ENCODE assay signal across 12 cellular contexts in the genomic region with DNA sequence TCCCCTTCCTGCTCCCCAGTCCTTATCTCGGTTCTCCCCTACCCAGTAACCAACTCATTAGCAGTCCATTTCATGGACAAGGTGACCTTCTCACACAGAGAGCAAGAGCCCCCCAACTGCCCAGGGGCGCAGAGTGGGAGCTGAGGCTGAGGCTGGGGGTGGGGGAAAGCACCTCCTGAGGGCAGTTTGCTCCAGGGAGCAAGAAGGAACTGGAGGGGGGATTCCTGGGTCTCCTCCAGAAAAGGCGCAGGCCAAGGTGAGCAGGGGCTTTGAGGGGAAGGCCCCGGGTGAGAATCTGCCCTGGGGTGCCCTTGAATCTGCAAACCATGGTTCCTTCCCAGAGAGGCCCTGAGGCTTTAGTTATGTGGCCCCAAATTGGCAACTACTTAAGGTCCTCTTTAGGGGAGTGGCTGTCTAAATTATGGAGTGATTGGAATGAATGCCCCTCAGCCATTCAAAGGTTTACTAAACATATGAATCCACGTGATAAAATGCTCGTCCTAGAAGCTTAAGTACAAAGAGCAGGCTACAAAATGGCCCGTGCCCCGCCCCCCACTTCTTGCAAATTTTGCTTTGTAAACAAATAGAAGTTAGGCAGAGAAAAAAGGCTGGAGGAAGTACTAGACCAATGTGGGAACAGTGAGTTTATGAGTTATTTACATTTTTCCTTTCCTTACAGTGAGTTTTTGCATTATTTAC.
DNase-seq lines count a peak whose midpoint lies in the region; ATAC-seq, FAIRE-seq and TF ChIP-seq lines count a peak whose summit lies in the region.
"Had no signal": no experiment of that assay in that cellular context is flagged by ENCODE, and none has a peak within 500 bp of the region (broad histone marks: within the 10 kb centered on the region; RNA-seq: fewer than 3 reads in every experiment).

No MANE protein-coding gene starts in this region.

- H3K4me2 ChIP-seq in H1 (ENCODE audit: insufficient read depth in 1 of 2, low read depth in 2 of 2, low read length in 2 of 2), result no peak overlapping the region

- H2BK20ac ChIP-seq in H1 (ENCODE audit: low read length), result peak overlapping the region; percentile 80

- H3K9ac ChIP-seq in H1 (replicated peaks in 1 of 4; ENCODE audit: extremely low read depth in 1 of 4, low read depth in 3 of 4, low read length in 3 of 4), result no peak overlapping the region; a peak in 1 of 7 replicates

- CTCF ChIA-PET in H1 (lab: Charles Lee; ENCODE audit: partially characterized antibody), result interaction anchor here (0.6 to 1.5 kb wide), 3 partner anchors 10 to 102 kb away, joined by 3 to 5 read pairs (median 4); no protein-coding TSS in a partner anchor

- H2AFZ ChIP-seq in H1 (ENCODE audit: low read length), result peak overlapping the region; percentile 14; the same call in 1 of the 2 replicates

- no peak overlapping the region for H4K8ac ChIP-seq in H1 (ENCODE audit: extremely low read depth, insufficient read depth, low read length)

- no peak for TF ChIP-seq EP300 in H1 (IDR thresholded peaks at IDR 0.05; ENCODE audit: borderline replicate concordance in 1 of 2, low read depth in 2 of 2, low read length in 2 of 2)

- no peaks in the 10 kb centered on the region for H3K23me2 ChIP-seq in H1 (ENCODE audit: low read depth, low read length)

- no peak for FAIRE-seq in H1 (lab: Jason Lieb, UNC)

- peaks cover 2% of the 10 kb centered on the region for H3K36me3 Mint-ChIP-seq in T-helper 17 cell (ENCODE audit: low read depth)
- H3K36me3 Mint-ChIP-seq: T-cell had no signal

- peaks cover 26% of the 10 kb centered on the region for H3K27me3 Mint-ChIP-seq in T-helper 17 cell

- no peaks in the 10 kb centered on the region for H3K79me2 ChIP-seq in H1 (ENCODE audit: control insufficient read depth in 1 of 2, insufficient read depth in 2 of 2, low read length in 2 of 2)

- H3K14ac ChIP-seq in H1 (ENCODE audit: insufficient read length), result no peak overlapping the region

- H3K4ac ChIP-seq in H1 (replicated peaks; ENCODE audit: insufficient read length, low read depth, low read length), result no peak overlapping the region

- H3K27me3 ChIP-seq in H1 (replicated peaks in 1 of 4; ENCODE audit: control insufficient read depth in 3 of 4, extremely low read depth in 1 of 4, insufficient read depth in 3 of 4, low read length in 3 of 4), result no peaks in the 10 kb centered on the region

- 69% methylated on average over 8 of the region's 8 CpGs; no CpG with 5 or more reads in 1 of the 2 experiments for WGBS in H1 (ENCODE audit: extremely low coverage in 1 of 2, insufficient coverage in 1 of 2, insufficient read length in 1 of 2, insufficient replicate concordance in 2 of 2, low coverage in 1 of 2, low lambda C conversion rate in 2 of 2, missing lambda C conversion rate in 1 of 2), 2 experiments

- no peak for TF ChIP-seq RAD21 in H1 (IDR thresholded peaks at IDR 0.05 in 1 of 2, conservative IDR thresholded peaks at IDR 0.05 in 1 of 2; ENCODE audit: low read depth in 2 of 2, low read length in 2 of 2)

- H2BK5ac ChIP-seq in H1 (ENCODE audit: low read depth, low read length), result peak overlapping the region; percentile 71; the same call in 1 of the 2 replicates

- no peak overlapping the region for H3K56ac ChIP-seq in H1 (replicated peaks; ENCODE audit: insufficient read length, low read depth, low read length)

- H3K23ac ChIP-seq in H1 (ENCODE audit: insufficient read length), result no peak overlapping the region

- peaks cover 5 to 10% (median 8%) of the 10 kb centered on the region in 4 experiments; a peak in 5 of 7 replicates for H3K4me1 ChIP-seq in H1 (replicated peaks in 1 of 4; ENCODE audit: control insufficient read depth in 3 of 4, insufficient read depth in 4 of 4, low read length in 3 of 4)

- no peaks in the 10 kb centered on the region for H3K4me1 Mint-ChIP-seq in T-helper 17 cell
- H3K4me1 Mint-ChIP-seq: T-cell had no signal

- TF ChIP-seq POLR2A in H1 (IDR thresholded peaks at IDR 0.05; ENCODE audit: control extremely low read depth in 1 of 2, low read depth in 2 of 2, low read length in 2 of 2), result no peak

- H3K4me3 ChIP-seq in H1 (ENCODE audit: extremely low read depth in 1 of 4, insufficient read depth in 2 of 4, low read depth in 3 of 4, low read length in 4 of 4), result no peak overlapping the region
- H3K4me3 ChIP-seq: psoas muscle had no signal

- TF ChIP-seq CTCF in H1 (IDR thresholded peaks at IDR 0.05; ENCODE audit: control extremely low read depth in 1 of 3, insufficient read depth in 1 of 3, low read depth in 1 of 3, low read length in 3 of 3), result no peak

- no peak overlapping the region for H3K27ac Mint-ChIP-seq in T-helper 17 cell
- H3K27ac Mint-ChIP-seq: CD4-positive, alpha-beta T cell; T-cell had no signal

- H3K79me1 ChIP-seq in H1 (ENCODE audit: low read depth, low read length), result no peaks in the 10 kb centered on the region

- H3K9me3 ChIP-seq in H1 (ENCODE audit: insufficient read depth in 2 of 2, low read depth in 1 of 2, low read length in 1 of 2), result no peaks in the 10 kb centered on the region
- H3K9me3 ChIP-seq in T-helper 17 cell (ENCODE audit: control insufficient read depth, low read length, poor library complexity, severe bottlenecking), result no peaks in the 10 kb centered on the region
- H3K9me3 ChIP-seq: psoas muscle had no signal

- no peak overlapping the region for H4K5ac ChIP-seq in H1 (ENCODE audit: insufficient read length, low read depth, low read length)

- peak overlapping the region; percentile 90; the same call in 1 of the 2 replicates for H2BK12ac ChIP-seq in H1 (ENCODE audit: low read depth, low read length)

- POLR2A ChIA-PET in H1 (lab: Charles Lee; ENCODE audit: partially characterized antibody), result interaction anchor here (1.7 kb wide), 1 partner anchor 121 kb away, joined by 3 read pairs; no protein-coding TSS in a partner anchor

- DNase-seq in COR-L47 (lab: John Stamatoyannopoulos, UW) (peak; percentile 15), NCI-H2227 treated with DMSO at 0.1 percent for 48 hours (lab: John Stamatoyannopoulos, UW) (peak; percentile 55), H1 (ENCODE audit: low read depth in 1 of 2, low spot score in 2 of 2) (peak in 1 of 2 experiments; percentile 45), mucosa of gallbladder (ENCODE audit: low spot score) (peak; percentile 81), T-helper 17 cell (no peak), NCI-H2107 treated with DMSO at 0.1 percent for 48 hours (lab: John Stamatoyannopoulos, UW; ENCODE audit: unreplicated experiment) (no peak)
- DNase-seq: CD4-positive, alpha-beta T cell; NCI-H187; psoas muscle had no signal

- H3K18ac ChIP-seq in H1 (ENCODE audit: extremely low read depth, low read length), result peak overlapping the region; percentile 71

- peak overlapping the region; percentile 55 for H2BK120ac ChIP-seq in H1 (replicated peaks; ENCODE audit: low read depth, low read length)

- H4K91ac ChIP-seq in H1 (replicated peaks; ENCODE audit: insufficient read length, low read length), result peak overlapping the region; percentile 97

- H2BK15ac ChIP-seq in H1 (ENCODE audit: low read length), result no peak overlapping the region

- ATAC-seq in GM19328 (IDR thresholded peaks at IDR 0.05; ENCODE audit: unreplicated experiment) (no peak), HG02571 (IDR thresholded peaks at IDR 0.05; ENCODE audit: unreplicated experiment) (no peak), T-helper 17 cell (no peak)
- ATAC-seq: psoas muscle, T-cell had no signal

- H2AK5ac ChIP-seq in H1 (ENCODE audit: low read depth, low read length), result no peak overlapping the region

- H3K27ac ChIP-seq in H1 (ENCODE audit: low read depth, low read length), result no peak overlapping the region
- H3K27ac ChIP-seq: psoas muscle had no signal

- no peak overlapping the region for H3K4me3 Mint-ChIP-seq in T-helper 17 cell
- H3K4me3 Mint-ChIP-seq: CD4-positive, alpha-beta T cell; T-cell had no signal

- no peaks in the 10 kb centered on the region for H3K36me3 ChIP-seq in H1 (ENCODE audit: control insufficient read depth in 2 of 4, insufficient read depth in 4 of 4, low read length in 3 of 4)

- H4K20me1 ChIP-seq in H1 (replicated peaks in 1 of 2; ENCODE audit: control insufficient read depth in 1 of 2, insufficient read depth in 2 of 2, low read length in 2 of 2), result no peaks in the 10 kb centered on the region

TF ChIP-seq in H1, 55 proteins besides CTCF, POLR2A, EP300 and RAD21:
- TF ChIP-seq CBX8 (IDR thresholded peaks at IDR 0.05; ENCODE audit: borderline replicate concordance, low read depth, low read length), result no peak
- no peak for TF ChIP-seq CHD1 (IDR thresholded peaks at IDR 0.05; ENCODE audit: low read depth, low read length)

Comparison
In these comparisons a context has a peak if more than half of its experiments do, and no peak if none do; other contexts are left out.
1. DNase-seq: peak in COR-L47 (single experiment), NCI-H2227 treated with DMSO at 0.1 percent for 48 hours (single experiment) and mucosa of gallbladder (single experiment); none in T-helper 17 cell (0 of 3) and NCI-H2107 treated with DMSO at 0.1 percent for 48 hours (single experiment).